Comparison of ENCODE assay signal across 2 cellular contexts in genomic region chr12:117438809-117439208, GRCh38.
TF ChIP-seq lines count a peak whose summit lies in the region.

No MANE protein-coding gene starts in this region.

TF ChIP-seq in HepG2, 621 proteins besides CTCF, POLR2A, EP300 and RAD21:
- TF ChIP-seq, protein P1, sequence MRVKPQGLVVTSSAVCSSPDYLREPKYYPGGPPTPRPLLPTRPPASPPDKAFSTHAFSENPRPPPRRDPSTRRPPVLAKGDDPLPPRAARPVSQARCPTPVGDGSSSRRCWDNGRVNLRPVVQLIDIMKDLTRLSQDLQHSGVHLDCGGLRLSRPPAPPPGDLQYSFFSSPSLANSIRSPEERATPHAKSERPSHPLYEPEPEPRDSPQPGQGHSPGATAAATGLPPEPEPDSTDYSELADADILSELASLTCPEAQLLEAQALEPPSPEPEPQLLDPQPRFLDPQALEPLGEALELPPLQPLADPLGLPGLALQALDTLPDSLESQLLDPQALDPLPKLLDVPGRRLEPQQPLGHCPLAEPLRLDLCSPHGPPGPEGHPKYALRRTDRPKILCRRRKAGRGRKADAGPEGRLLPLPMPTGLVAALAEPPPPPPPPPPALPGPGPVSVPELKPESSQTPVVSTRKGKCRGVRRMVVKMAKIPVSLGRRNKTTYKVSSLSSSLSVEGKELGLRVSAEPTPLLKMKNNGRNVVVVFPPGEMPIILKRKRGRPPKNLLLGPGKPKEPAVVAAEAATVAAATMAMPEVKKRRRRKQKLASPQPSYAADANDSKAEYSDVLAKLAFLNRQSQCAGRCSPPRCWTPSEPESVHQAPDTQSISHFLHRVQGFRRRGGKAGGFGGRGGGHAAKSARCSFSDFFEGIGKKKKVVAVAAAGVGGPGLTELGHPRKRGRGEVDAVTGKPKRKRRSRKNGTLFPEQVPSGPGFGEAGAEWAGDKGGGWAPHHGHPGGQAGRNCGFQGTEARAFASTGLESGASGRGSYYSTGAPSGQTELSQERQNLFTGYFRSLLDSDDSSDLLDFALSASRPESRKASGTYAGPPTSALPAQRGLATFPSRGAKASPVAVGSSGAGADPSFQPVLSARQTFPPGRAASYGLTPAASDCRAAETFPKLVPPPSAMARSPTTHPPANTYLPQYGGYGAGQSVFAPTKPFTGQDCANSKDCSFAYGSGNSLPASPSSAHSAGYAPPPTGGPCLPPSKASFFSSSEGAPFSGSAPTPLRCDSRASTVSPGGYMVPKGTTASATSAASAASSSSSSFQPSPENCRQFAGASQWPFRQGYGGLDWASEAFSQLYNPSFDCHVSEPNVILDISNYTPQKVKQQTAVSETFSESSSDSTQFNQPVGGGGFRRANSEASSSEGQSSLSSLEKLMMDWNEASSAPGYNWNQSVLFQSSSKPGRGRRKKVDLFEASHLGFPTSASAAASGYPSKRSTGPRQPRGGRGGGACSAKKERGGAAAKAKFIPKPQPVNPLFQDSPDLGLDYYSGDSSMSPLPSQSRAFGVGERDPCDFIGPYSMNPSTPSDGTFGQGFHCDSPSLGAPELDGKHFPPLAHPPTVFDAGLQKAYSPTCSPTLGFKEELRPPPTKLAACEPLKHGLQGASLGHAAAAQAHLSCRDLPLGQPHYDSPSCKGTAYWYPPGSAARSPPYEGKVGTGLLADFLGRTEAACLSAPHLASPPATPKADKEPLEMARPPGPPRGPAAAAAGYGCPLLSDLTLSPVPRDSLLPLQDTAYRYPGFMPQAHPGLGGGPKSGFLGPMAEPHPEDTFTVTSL (CRISPR knock-in tag; IDR thresholded peaks at IDR 0.05; ENCODE audit: borderline replicate concordance), result no peak
- TF ChIP-seq THYN1 (CRISPR knock-in tag; IDR thresholded peaks at IDR 0.05; ENCODE audit: borderline replicate concordance, low read depth) (no peak), ZFP41 (CRISPR knock-in tag; IDR thresholded peaks at IDR 0.05; ENCODE audit: borderline replicate concordance) (no peak), GLI4 (CRISPR knock-in tag; IDR thresholded peaks at IDR 0.05; ENCODE audit: borderline replicate concordance) (no peak), ZNF274 (CRISPR knock-in tag; IDR thresholded peaks at IDR 0.05) (no peak), CHCHD3 (CRISPR knock-in tag; IDR thresholded peaks at IDR 0.05) (no peak), NCOA5 (CRISPR knock-in tag; IDR thresholded peaks at IDR 0.05) (no peak), XRCC5 (optimal IDR thresholded peaks at IDR 0.05; ENCODE audit: low read length) (no peak)
- TF ChIP-seq, protein P2, sequence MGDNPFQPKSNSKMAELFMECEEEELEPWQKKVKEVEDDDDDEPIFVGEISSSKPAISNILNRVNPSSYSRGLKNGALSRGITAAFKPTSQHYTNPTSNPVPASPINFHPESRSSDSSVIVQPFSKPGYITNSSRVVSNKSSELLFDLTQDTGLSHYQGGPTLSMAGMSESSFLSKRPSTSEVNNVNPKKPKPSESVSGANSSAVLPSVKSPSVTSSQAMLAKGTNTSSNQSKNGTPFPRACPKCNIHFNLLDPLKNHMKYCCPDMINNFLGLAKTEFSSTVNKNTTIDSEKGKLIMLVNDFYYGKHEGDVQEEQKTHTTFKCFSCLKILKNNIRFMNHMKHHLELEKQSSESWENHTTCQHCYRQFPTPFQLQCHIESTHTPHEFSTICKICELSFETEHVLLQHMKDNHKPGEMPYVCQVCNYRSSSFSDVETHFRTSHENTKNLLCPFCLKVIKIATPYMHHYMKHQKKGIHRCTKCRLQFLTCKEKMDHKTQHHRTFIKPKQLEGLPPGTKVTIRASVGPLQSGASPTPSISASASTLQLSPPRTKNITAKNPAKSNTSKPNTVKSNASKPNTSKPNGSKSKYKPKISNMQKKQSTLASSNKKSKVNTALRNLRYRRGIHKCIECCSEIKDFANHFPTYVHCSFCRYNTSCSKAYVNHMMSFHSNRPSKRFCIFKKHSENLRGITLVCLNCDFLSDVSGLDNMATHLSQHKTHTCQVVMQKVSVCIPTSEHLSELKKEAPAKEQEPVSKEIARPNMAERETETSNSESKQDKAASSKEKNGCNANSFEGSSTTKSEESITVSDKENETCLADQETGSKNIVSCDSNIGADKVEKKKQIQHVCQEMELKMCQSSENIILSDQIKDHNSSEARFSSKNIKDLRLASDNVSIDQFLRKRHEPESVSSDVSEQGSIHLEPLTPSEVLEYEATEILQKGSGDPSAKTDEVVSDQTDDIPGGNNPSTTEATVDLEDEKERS (CRISPR knock-in tag; IDR thresholded peaks at IDR 0.05), result no peak
TF ChIP-seq in HepG2: peak in this region for 0.

TF ChIP-seq in H1, 55 proteins besides CTCF, POLR2A, EP300 and RAD21 (continued from another document):
- TF ChIP-seq SIRT6 (IDR thresholded peaks at IDR 0.05; ENCODE audit: low read length) (no peak), KDM1A (IDR thresholded peaks at IDR 0.05; ENCODE audit: borderline replicate concordance, low read length) (no peak), RFX5 (IDR thresholded peaks at IDR 0.05; ENCODE audit: borderline replicate concordance, low read depth, low read length) (no peak), SP1 (IDR thresholded peaks at IDR 0.05; ENCODE audit: low read depth, low read length) (no peak), NANOG (IDR thresholded peaks at IDR 0.05; ENCODE audit: insufficient read depth, low read depth, low read length, poor library complexity, severe bottlenecking) (no peak), GABPA (IDR thresholded peaks at IDR 0.05; ENCODE audit: borderline replicate concordance, insufficient read depth, low read length) (no peak), BRCA1 (IDR thresholded peaks at IDR 0.05; ENCODE audit: low read depth, low read length) (no peak), YY1 (IDR thresholded peaks at IDR 0.05; ENCODE audit: low read depth, low read length) (no peak), KDM5A (IDR thresholded peaks at IDR 0.05; ENCODE audit: low read length) (no peak), BCL11A (IDR thresholded peaks at IDR 0.05; ENCODE audit: low read depth in 2 of 2, low read length in 2 of 2) (no peak), CBX8 (IDR thresholded peaks at IDR 0.05; ENCODE audit: borderline replicate concordance, low read depth, low read length) (no peak)
- TF ChIP-seq, protein P3, sequence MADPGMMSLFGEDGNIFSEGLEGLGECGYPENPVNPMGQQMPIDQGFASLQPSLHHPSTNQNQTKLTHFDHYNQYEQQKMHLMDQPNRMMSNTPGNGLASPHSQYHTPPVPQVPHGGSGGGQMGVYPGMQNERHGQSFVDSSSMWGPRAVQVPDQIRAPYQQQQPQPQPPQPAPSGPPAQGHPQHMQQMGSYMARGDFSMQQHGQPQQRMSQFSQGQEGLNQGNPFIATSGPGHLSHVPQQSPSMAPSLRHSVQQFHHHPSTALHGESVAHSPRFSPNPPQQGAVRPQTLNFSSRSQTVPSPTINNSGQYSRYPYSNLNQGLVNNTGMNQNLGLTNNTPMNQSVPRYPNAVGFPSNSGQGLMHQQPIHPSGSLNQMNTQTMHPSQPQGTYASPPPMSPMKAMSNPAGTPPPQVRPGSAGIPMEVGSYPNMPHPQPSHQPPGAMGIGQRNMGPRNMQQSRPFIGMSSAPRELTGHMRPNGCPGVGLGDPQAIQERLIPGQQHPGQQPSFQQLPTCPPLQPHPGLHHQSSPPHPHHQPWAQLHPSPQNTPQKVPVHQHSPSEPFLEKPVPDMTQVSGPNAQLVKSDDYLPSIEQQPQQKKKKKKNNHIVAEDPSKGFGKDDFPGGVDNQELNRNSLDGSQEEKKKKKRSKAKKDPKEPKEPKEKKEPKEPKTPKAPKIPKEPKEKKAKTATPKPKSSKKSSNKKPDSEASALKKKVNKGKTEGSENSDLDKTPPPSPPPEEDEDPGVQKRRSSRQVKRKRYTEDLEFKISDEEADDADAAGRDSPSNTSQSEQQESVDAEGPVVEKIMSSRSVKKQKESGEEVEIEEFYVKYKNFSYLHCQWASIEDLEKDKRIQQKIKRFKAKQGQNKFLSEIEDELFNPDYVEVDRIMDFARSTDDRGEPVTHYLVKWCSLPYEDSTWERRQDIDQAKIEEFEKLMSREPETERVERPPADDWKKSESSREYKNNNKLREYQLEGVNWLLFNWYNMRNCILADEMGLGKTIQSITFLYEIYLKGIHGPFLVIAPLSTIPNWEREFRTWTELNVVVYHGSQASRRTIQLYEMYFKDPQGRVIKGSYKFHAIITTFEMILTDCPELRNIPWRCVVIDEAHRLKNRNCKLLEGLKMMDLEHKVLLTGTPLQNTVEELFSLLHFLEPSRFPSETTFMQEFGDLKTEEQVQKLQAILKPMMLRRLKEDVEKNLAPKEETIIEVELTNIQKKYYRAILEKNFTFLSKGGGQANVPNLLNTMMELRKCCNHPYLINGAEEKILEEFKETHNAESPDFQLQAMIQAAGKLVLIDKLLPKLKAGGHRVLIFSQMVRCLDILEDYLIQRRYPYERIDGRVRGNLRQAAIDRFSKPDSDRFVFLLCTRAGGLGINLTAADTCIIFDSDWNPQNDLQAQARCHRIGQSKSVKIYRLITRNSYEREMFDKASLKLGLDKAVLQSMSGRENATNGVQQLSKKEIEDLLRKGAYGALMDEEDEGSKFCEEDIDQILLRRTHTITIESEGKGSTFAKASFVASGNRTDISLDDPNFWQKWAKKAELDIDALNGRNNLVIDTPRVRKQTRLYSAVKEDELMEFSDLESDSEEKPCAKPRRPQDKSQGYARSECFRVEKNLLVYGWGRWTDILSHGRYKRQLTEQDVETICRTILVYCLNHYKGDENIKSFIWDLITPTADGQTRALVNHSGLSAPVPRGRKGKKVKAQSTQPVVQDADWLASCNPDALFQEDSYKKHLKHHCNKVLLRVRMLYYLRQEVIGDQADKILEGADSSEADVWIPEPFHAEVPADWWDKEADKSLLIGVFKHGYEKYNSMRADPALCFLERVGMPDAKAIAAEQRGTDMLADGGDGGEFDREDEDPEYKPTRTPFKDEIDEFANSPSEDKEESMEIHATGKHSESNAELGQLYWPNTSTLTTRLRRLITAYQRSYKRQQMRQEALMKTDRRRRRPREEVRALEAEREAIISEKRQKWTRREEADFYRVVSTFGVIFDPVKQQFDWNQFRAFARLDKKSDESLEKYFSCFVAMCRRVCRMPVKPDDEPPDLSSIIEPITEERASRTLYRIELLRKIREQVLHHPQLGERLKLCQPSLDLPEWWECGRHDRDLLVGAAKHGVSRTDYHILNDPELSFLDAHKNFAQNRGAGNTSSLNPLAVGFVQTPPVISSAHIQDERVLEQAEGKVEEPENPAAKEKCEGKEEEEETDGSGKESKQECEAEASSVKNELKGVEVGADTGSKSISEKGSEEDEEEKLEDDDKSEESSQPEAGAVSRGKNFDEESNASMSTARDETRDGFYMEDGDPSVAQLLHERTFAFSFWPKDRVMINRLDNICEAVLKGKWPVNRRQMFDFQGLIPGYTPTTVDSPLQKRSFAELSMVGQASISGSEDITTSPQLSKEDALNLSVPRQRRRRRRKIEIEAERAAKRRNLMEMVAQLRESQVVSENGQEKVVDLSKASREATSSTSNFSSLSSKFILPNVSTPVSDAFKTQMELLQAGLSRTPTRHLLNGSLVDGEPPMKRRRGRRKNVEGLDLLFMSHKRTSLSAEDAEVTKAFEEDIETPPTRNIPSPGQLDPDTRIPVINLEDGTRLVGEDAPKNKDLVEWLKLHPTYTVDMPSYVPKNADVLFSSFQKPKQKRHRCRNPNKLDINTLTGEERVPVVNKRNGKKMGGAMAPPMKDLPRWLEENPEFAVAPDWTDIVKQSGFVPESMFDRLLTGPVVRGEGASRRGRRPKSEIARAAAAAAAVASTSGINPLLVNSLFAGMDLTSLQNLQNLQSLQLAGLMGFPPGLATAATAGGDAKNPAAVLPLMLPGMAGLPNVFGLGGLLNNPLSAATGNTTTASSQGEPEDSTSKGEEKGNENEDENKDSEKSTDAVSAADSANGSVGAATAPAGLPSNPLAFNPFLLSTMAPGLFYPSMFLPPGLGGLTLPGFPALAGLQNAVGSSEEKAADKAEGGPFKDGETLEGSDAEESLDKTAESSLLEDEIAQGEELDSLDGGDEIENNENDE (IDR thresholded peaks at IDR 0.05; ENCODE audit: insufficient replicate concordance, low read length), result no peak
TF ChIP-seq in H1: peak in this region for 0.
